Comparison of ENCODE assay signal across 9 cellular contexts in genomic region chr12:6942331-6942665, GRCh38. TPM values are rescaled to one million over a fixed set of nuclear protein-coding genes. Genes with fewer than 3 reads are reported as not detected.
DNase-seq lines count a peak whose midpoint lies in the region; ATAC-seq and TF ChIP-seq lines count a peak whose summit lies in the region.
"Had no signal": no experiment of that assay in that cellular context is flagged by ENCODE, and none has a peak within 500 bp of the region (broad histone marks: within the 10 kb centered on the region; RNA-seq: fewer than 3 reads in every experiment).

No MANE protein-coding gene starts in this region.

- H3K4me1 ChIP-seq in testis: peaks cover 42% of the 10 kb centered on the region

- H3K9me3 Mint-ChIP-seq in activated T-cell treated with anti-CD3 and anti-CD28 coated beads, Interleukin-2, amount 50 U/mL, for 72 hours: no peaks in the 10 kb centered on the region

- no peaks in the 10 kb centered on the region for H3K36me3 ChIP-seq in testis (ENCODE audit: low read depth, missing control alignments)
- H3K36me3 ChIP-seq: neutrophil had no signal

- TF ChIP-seq POLR2A in testis (IDR thresholded peaks at IDR 0.05): no peak

- peak overlapping the region; percentile 77 to 92 for H3K4me3 Mint-ChIP-seq in activated T-cell treated with anti-CD3 and anti-CD28 coated beads, Interleukin-2, amount 50 U/mL, for 72 hours

- H3K4me3 ChIP-seq in testis: no peak overlapping the region

- H3K27ac ChIP-seq in testis: peak overlapping the region; percentile 96 to 97
- H3K27ac ChIP-seq: neutrophil had no signal

- no peaks in the 10 kb centered on the region for H3K9me3 ChIP-seq in testis
- H3K9me3 ChIP-seq: neutrophil had no signal

- no peak overlapping the region for H3K27ac Mint-ChIP-seq in activated T-cell treated with anti-CD3 and anti-CD28 coated beads, Interleukin-2, amount 50 U/mL, for 72 hours

- H3K27me3 ChIP-seq in testis: no peaks in the 10 kb centered on the region
- H3K27me3 ChIP-seq: neutrophil had no signal

- 72 to 79% methylated on average over 11 of the region's 11 CpGs for WGBS in testis, 2 donors

- no peak for ATAC-seq in activated T-cell treated with anti-CD3 and anti-CD28 coated beads, Interleukin-2, amount 50 U/mL, for 72 hours (replicated peaks in 1 of 2)
- no peak for ATAC-seq in GM18511 (IDR thresholded peaks at IDR 0.05; ENCODE audit: unreplicated experiment)

- TF ChIP-seq CTCF in testis (IDR thresholded peaks at IDR 0.05): no peak

- H3K36me3 Mint-ChIP-seq in activated T-cell treated with anti-CD3 and anti-CD28 coated beads, Interleukin-2, amount 50 U/mL, for 72 hours (ENCODE audit: insufficient read depth in 2 of 2): peaks cover 4 to 6% of the 10 kb centered on the region in 2 donors

- no peaks in the 10 kb centered on the region for H3K27me3 Mint-ChIP-seq in activated T-cell treated with anti-CD3 and anti-CD28 coated beads, Interleukin-2, amount 50 U/mL, for 72 hours (ENCODE audit: low read depth)

- intact Hi-C loops in testis (cut with DNase I; ENCODE audit: low total_unique reads): loop anchor here (10.0 kb wide), 1 partner anchor 153 kb away; the partner anchor contains the start of gene C1R

- peaks cover 63% of the 10 kb centered on the region for H3K4me1 Mint-ChIP-seq in activated T-cell treated with anti-CD3 and anti-CD28 coated beads, Interleukin-2, amount 50 U/mL, for 72 hours (ENCODE audit: low read depth)

- no peak for DNase-seq in activated T-cell treated with anti-CD3 and anti-CD28 coated beads, Interleukin-2, amount 50 U/mL, for 72 hours
- no peak for DNase-seq in activated T-cell treated with anti-CD3 and anti-CD28 coated beads, Interleukin-2, amount 50 U/mL, for 48 hours
- DNase-seq in fibroblast of gingiva (ENCODE audit: low read depth) (peak; percentile 32), testis (no peak), NCI-H1417 (lab: John Stamatoyannopoulos, UW) (no peak)
- DNase-seq: GOT3 had no signal

RNA-seq across cellular contexts. Expression of gene RNU7-1, which starts 1.3 kb away (rescaled TPM):
- total RNA-seq in activated T-cell treated with anti-CD3 and anti-CD28 coated beads, Interleukin-2, amount 50 U/mL, for 72 hours: not detected
- total RNA-seq in testis: not detected
- not detected for polyA plus RNA-seq in testis (ENCODE audit: insufficient read depth, low read depth, low replicate concordance)
- total RNA-seq: NCI-H460 had no signal

RNA-seq across cellular contexts. Expression of gene C12orf57, which starts 1.5 kb away (rescaled TPM):
- total RNA-seq in activated T-cell treated with anti-CD3 and anti-CD28 coated beads, Interleukin-2, amount 50 U/mL, for 72 hours: 100 to 1,000 TPM; 259 to 301 TPM
- total RNA-seq in testis: 100 to 1,000 TPM; 143 to 236 TPM
- 141 TPM for polyA plus RNA-seq in testis (ENCODE audit: insufficient read depth, low read depth, low replicate concordance)

RNA-seq across cellular contexts. Expression of gene PTPN6, which starts 8.9 kb away (rescaled TPM):
- total RNA-seq in activated T-cell treated with anti-CD3 and anti-CD28 coated beads, Interleukin-2, amount 50 U/mL, for 72 hours: 100 to 1,000 TPM; 238 to 313 TPM
- 1 to 10 TPM; 3.7 to 9.1 TPM for total RNA-seq in testis
- polyA plus RNA-seq in testis (ENCODE audit: insufficient read depth, low read depth, low replicate concordance): 19.1 TPM

RNA-seq across cellular contexts. Expression of gene ATN1, which starts 14.5 kb away (rescaled TPM):
- total RNA-seq in activated T-cell treated with anti-CD3 and anti-CD28 coated beads, Interleukin-2, amount 50 U/mL, for 72 hours: 10 to 100 TPM; 51.4 to 64.9 TPM
- total RNA-seq in testis: 10 to 100 TPM; 63.4 to 73.2 TPM
- 40.5 TPM for polyA plus RNA-seq in testis (ENCODE audit: insufficient read depth, low read depth, low replicate concordance)

RNA-seq across cellular contexts. Expression of gene ENO2, which starts 27.9 kb away (rescaled TPM):
- 100 to 1,000 TPM; 115 to 145 TPM for total RNA-seq in activated T-cell treated with anti-CD3 and anti-CD28 coated beads, Interleukin-2, amount 50 U/mL, for 72 hours
- 1 to 10 TPM; 8.8 to 8.9 TPM for total RNA-seq in testis
- 14.3 TPM for polyA plus RNA-seq in testis (ENCODE audit: insufficient read depth, low read depth, low replicate concordance)

Comparison
In these comparisons a context has a peak if more than half of its experiments do, and no peak if none do; other contexts are left out.
1. RNA of gene PTPN6, which starts 8.9 kb away (total RNA-seq): 238 to 313 TPM in activated T-cell treated with anti-CD3 and anti-CD28 coated beads, Interleukin-2, amount 50 U/mL, for 72 hours; 3.7 to 9.1 TPM in testis; every median in the first group is over 10 times any median in the second.